15 cellular contexts compared by ENCODE assay signal in genomic region chr16:4365014-4365406, GRCh38. TPM values are rescaled to one million over a fixed set of nuclear protein-coding genes. Genes with fewer than 3 reads are reported as not detected.
A peak's percentile ranks its signal among the peaks of the same experiment; 100 is the strongest.
DNase-seq lines count a peak whose midpoint lies in the region; ATAC-seq, FAIRE-seq and TF ChIP-seq lines count a peak whose summit lies in the region.
"Had no signal": no experiment of that assay in that cellular context is flagged by ENCODE, and none has a peak within 500 bp of the region (broad histone marks: within the 10 kb centered on the region; RNA-seq: fewer than 3 reads in every experiment).

No MANE protein-coding gene starts in this region.

- H3K27ac Mint-ChIP-seq in activated T-cell treated with anti-CD3 and anti-CD28 coated beads, Interleukin-2, amount 50 U/mL, for 72 hours = no peak overlapping the region
- no peak overlapping the region for H3K27ac Mint-ChIP-seq in activated CD4-positive, alpha-beta T cell treated with anti-CD3 and anti-CD28 coated beads, Interleukin-2, amount 10 ng/mL, durations not matched to agents 24 days and 14 days
- H3K27ac Mint-ChIP-seq: WTC11 had no signal

- no peaks in the 10 kb centered on the region for H3K4me1 Mint-ChIP-seq in activated T-cell treated with anti-CD3 and anti-CD28 coated beads, Interleukin-2, amount 50 U/mL, for 72 hours (ENCODE audit: low read depth)
- H3K4me1 Mint-ChIP-seq in activated CD4-positive, alpha-beta T cell treated with anti-CD3 and anti-CD28 coated beads, Interleukin-2, amount 10 ng/mL, durations not matched to agents 24 days and 14 days = no peaks in the 10 kb centered on the region
- H3K4me1 Mint-ChIP-seq: WTC11 had no signal

- no peak overlapping the region for H3K4me3 ChIP-seq in mucosa of descending colon
- H3K4me3 ChIP-seq: colonic mucosa, gastrocnemius medialis, vagina had no signal

- no peak overlapping the region for H3K4me3 Mint-ChIP-seq in activated T-cell treated with anti-CD3 and anti-CD28 coated beads, Interleukin-2, amount 50 U/mL, for 72 hours
- H3K4me3 Mint-ChIP-seq in activated CD4-positive, alpha-beta T cell treated with anti-CD3 and anti-CD28 coated beads, Interleukin-2, amount 10 ng/mL, durations not matched to agents 24 days and 14 days = no peak overlapping the region
- H3K4me3 Mint-ChIP-seq: WTC11 had no signal

- H3K27me3 Mint-ChIP-seq in activated T-cell treated with anti-CD3 and anti-CD28 coated beads, Interleukin-2, amount 50 U/mL, for 72 hours (ENCODE audit: low read depth) = no peaks in the 10 kb centered on the region
- H3K27me3 Mint-ChIP-seq in activated CD4-positive, alpha-beta T cell treated with anti-CD3 and anti-CD28 coated beads, Interleukin-2, amount 10 ng/mL, durations not matched to agents 24 days and 14 days = no peaks in the 10 kb centered on the region

- no peaks in the 10 kb centered on the region for H3K4me1 ChIP-seq in mucosa of descending colon (ENCODE audit: low read depth)
- H3K4me1 ChIP-seq: colonic mucosa, gastrocnemius medialis had no signal

- H3K9me3 Mint-ChIP-seq in activated T-cell treated with anti-CD3 and anti-CD28 coated beads, Interleukin-2, amount 50 U/mL, for 72 hours = no peaks in the 10 kb centered on the region
- no peaks in the 10 kb centered on the region for H3K9me3 Mint-ChIP-seq in activated CD4-positive, alpha-beta T cell treated with anti-CD3 and anti-CD28 coated beads, Interleukin-2, amount 10 ng/mL, durations not matched to agents 24 days and 14 days
- H3K9me3 Mint-ChIP-seq: WTC11 had no signal

- FAIRE-seq in GM12892 (lab: Jason Lieb, UNC) = peak; percentile 61
- FAIRE-seq: astrocyte had no signal

- ATAC-seq in GM21576 (IDR thresholded peaks at IDR 0.05; ENCODE audit: unreplicated experiment) (peak; percentile 46), HG03432 (IDR thresholded peaks at IDR 0.05; ENCODE audit: unreplicated experiment) (peak; percentile 71), mucosa of descending colon (peak; percentile 9)
- ATAC-seq in activated T-cell treated with anti-CD3 and anti-CD28 coated beads, Interleukin-2, amount 50 U/mL, for 72 hours (replicated peaks in 1 of 2) = no peak
- ATAC-seq: gastrocnemius medialis, WTC11 had no signal

- TF ChIP-seq CTCF in mucosa of descending colon (IDR thresholded peaks at IDR 0.05) = no peak

- H3K36me3 Mint-ChIP-seq in activated T-cell treated with anti-CD3 and anti-CD28 coated beads, Interleukin-2, amount 50 U/mL, for 72 hours (ENCODE audit: insufficient read depth in 2 of 2) = peaks cover 0 to 6% of the 10 kb centered on the region in 2 donors
- peaks cover 27% of the 10 kb centered on the region for H3K36me3 Mint-ChIP-seq in activated CD4-positive, alpha-beta T cell treated with anti-CD3 and anti-CD28 coated beads, Interleukin-2, amount 10 ng/mL, durations not matched to agents 24 days and 14 days (ENCODE audit: low read depth)
- H3K36me3 Mint-ChIP-seq: WTC11 had no signal

- no peaks in the 10 kb centered on the region for H3K9me3 ChIP-seq in mucosa of descending colon
- H3K9me3 ChIP-seq: colonic mucosa, gastrocnemius medialis, vagina had no signal

- peaks cover 3% of the 10 kb centered on the region for H3K36me3 ChIP-seq in mucosa of descending colon (ENCODE audit: low read depth)
- H3K36me3 ChIP-seq: colonic mucosa had no signal

- intact Hi-C loops in mucosa of descending colon (cut with DNase I, micrococcal nuclease) = no loop called here
- intact Hi-C loops in activated CD4-positive, alpha-beta T cell treated with anti-CD3 and anti-CD28 coated beads, Interleukin-2, amount 10 ng/mL, durations not matched to agents 24 days and 14 days (cut with micrococcal nuclease) = no loop called here

- no peak for TF ChIP-seq POLR2A in GM12892 (IDR thresholded peaks at IDR 0.05; ENCODE audit: low read depth, low read length)

- DNase-seq in GM12892 (ENCODE audit: insufficient read length) (no peak), mucosa of descending colon (no peak), hepatic stellate cell (ENCODE audit: low spot score) (no peak)
- DNase-seq in activated T-cell treated with anti-CD3 and anti-CD28 coated beads, Interleukin-2, amount 50 U/mL, for 72 hours = no peak
- no peak for DNase-seq in activated CD4-positive, alpha-beta T cell treated with anti-CD3 and anti-CD28 coated beads, Interleukin-2, amount 10 ng/mL, durations not matched to agents 24 days and 14 days
- DNase-seq in central memory CD4-positive, alpha-beta T cell = no peak
- DNase-seq: activated gamma-delta T cell treated with Interleukin-2 at 50 U/mL for 16 hours, colonic mucosa, gastrocnemius medialis, NCI-H1092 treated with DMSO at 0.1 percent for 48 hours had no signal

RNA-seq across cellular contexts. Expression of gene VASN, which starts 6.6 kb away (rescaled TPM):
- not detected for polyA plus RNA-seq in GM12892 (2012; ENCODE audit: missing spikeins)
- total RNA-seq in mucosa of descending colon = 1 to 10 TPM in 2 of 3 donors, under 1 TPM in 1; 0.93 to 8.4 (median 5.1) TPM
- total RNA-seq in activated T-cell treated with anti-CD3 and anti-CD28 coated beads, Interleukin-2, amount 50 U/mL, for 72 hours = not detected
- 0.16 TPM in 1 of 2 replicates, not detected in the other for total RNA-seq in activated CD4-positive, alpha-beta T cell treated with anti-CD3 and anti-CD28 coated beads, Interleukin-2, amount 10 ng/mL, durations not matched to agents 24 days and 14 days

RNA-seq across cellular contexts. Expression of gene PAM16, which starts 13.9 kb away (rescaled TPM):
- polyA plus RNA-seq in GM12892 (2012; ENCODE audit: missing spikeins) = 27.7 TPM
- total RNA-seq in mucosa of descending colon = 10 to 100 TPM; 31.9 to 35.8 (median 32.6) TPM
- 10 to 100 TPM; 46.6 to 48.2 TPM for total RNA-seq in activated T-cell treated with anti-CD3 and anti-CD28 coated beads, Interleukin-2, amount 50 U/mL, for 72 hours
- total RNA-seq in activated CD4-positive, alpha-beta T cell treated with anti-CD3 and anti-CD28 coated beads, Interleukin-2, amount 10 ng/mL, durations not matched to agents 24 days and 14 days = 93.5 and 104 TPM in 2 replicates

RNA-seq across cellular contexts. Expression of gene GLIS2, which starts 49.1 kb away (rescaled TPM):
- polyA plus RNA-seq in GM12892 (2012; ENCODE audit: missing spikeins) = 0.42 TPM
- 10 to 100 TPM in 1 of 3 donors, 1 to 10 TPM in 2; 1.7 to 21.1 (median 2.9) TPM for total RNA-seq in mucosa of descending colon
- total RNA-seq in activated T-cell treated with anti-CD3 and anti-CD28 coated beads, Interleukin-2, amount 50 U/mL, for 72 hours = 1 to 10 TPM; 1.3 to 1.7 TPM
- total RNA-seq in activated CD4-positive, alpha-beta T cell treated with anti-CD3 and anti-CD28 coated beads, Interleukin-2, amount 10 ng/mL, durations not matched to agents 24 days and 14 days = 1.0 and 1.4 TPM in 2 replicates

RNA-seq across cellular contexts. Expression of gene CORO7, which starts 51.4 kb away (rescaled TPM):
- polyA plus RNA-seq in GM12892 (2012; ENCODE audit: missing spikeins) = 26.5 TPM
- total RNA-seq in mucosa of descending colon = 10 to 100 TPM; 40.0 to 61.2 (median 49.1) TPM
- 100 to 1,000 TPM in 1 of 2 donors, 10 to 100 TPM in 1; 88.6 to 105 TPM for total RNA-seq in activated T-cell treated with anti-CD3 and anti-CD28 coated beads, Interleukin-2, amount 50 U/mL, for 72 hours
- 86.3 and 93.3 TPM in 2 replicates for total RNA-seq in activated CD4-positive, alpha-beta T cell treated with anti-CD3 and anti-CD28 coated beads, Interleukin-2, amount 10 ng/mL, durations not matched to agents 24 days and 14 days

Comparison
In these comparisons a context has a peak if more than half of its experiments do, and no peak if none do; other contexts are left out.
1. ATAC-seq: peak in GM21576 (single experiment), HG03432 (single experiment) and mucosa of descending colon (single experiment); none in activated T-cell treated with anti-CD3 and anti-CD28 coated beads, Interleukin-2, amount 50 U/mL, for 72 hours (0 of 2).